16 cellular contexts compared by ENCODE assay signal in the genomic region with DNA sequence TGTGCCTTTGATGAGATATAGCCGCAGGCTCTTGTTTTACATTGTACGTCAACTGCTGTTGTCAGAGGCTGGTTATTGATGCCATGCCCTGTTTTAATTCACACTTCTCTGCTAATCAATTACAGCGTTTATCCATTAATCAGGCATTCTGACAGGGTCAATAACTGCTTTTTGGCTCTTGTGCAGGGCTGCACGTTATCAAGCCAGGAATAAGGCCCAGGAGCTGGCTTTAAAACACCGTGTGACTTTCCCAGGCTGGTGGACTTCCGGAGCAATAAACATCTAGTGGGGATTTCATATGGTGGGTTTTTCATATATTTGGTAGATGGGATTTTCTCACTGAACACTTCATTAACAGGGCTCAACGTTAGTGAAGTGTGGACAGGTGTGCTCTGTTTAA.
"Had no signal": no experiment of that assay in that cellular context is flagged by ENCODE, and none has a peak within 500 bp of the region (broad histone marks: within the 10 kb centered on the region; RNA-seq: fewer than 3 reads in every experiment).

No MANE protein-coding gene starts in this region.

- H3K27ac ChIP-seq: heart right ventricle, right atrium auricular region, upper lobe of left lung had no signal

- H3K4me1 Mint-ChIP-seq: activated naive CD8-positive, alpha-beta T cell treated with anti-CD3 and anti-CD28 coated beads for 36 hours had no signal

- H3K27ac Mint-ChIP-seq: activated naive CD8-positive, alpha-beta T cell treated with anti-CD3 and anti-CD28 coated beads for 36 hours; activated T-helper 1 cell treated with anti-CD3 and anti-CD28 coated beads, Interleukin-12 subunit alpha, Interleukin-12 subunit beta, Interleukin-2, Interleukin-4 antibody, amounts not matched to agents 30 ng/mL and 10 ng/mL and 1 ng/mL, durations not matched to agents 14 hours and 24 hours and 36 hours had no signal

- H3K9me3 ChIP-seq: right atrium auricular region, upper lobe of left lung had no signal

- H3K4me3 Mint-ChIP-seq: activated naive CD8-positive, alpha-beta T cell treated with anti-CD3 and anti-CD28 coated beads for 36 hours; activated T-helper 1 cell treated with anti-CD3 and anti-CD28 coated beads, Interleukin-12 subunit alpha, Interleukin-12 subunit beta, Interleukin-2, Interleukin-4 antibody, amounts not matched to agents 30 ng/mL and 10 ng/mL and 1 ng/mL, durations not matched to agents 14 hours and 24 hours and 36 hours had no signal

- H3K27me3 ChIP-seq: heart right ventricle, right atrium auricular region, upper lobe of left lung had no signal

- H3K4me1 ChIP-seq: right atrium auricular region, upper lobe of left lung had no signal

- H3K36me3 ChIP-seq: heart right ventricle, right atrium auricular region, upper lobe of left lung had no signal

- H3K4me3 ChIP-seq: heart right ventricle, right atrium auricular region, upper lobe of left lung had no signal

- DNase-seq: activated CD4-positive, alpha-beta T cell treated with anti-CD3 and anti-CD28 coated beads, Interleukin-2, amount 50 U/mL, for 1 hour; activated CD8-positive, alpha-beta memory T cell treated with anti-CD3 and anti-CD28 coated beads for 24 hours; activated naive CD8-positive, alpha-beta T cell treated with anti-CD3 and anti-CD28 coated beads for 36 hours; cortex of kidney; effector CD8-positive, alpha-beta T cell; foreskin melanocyte; heart right ventricle; nucleus accumbens; stimulated activated CD4-positive, alpha-beta T cell treated with anti-CD3 and anti-CD28 coated beads, Interleukin-15, amount 100 ng/mL, for 24 hours; stimulated activated CD4-positive, alpha-beta T cell treated with anti-CD3 and anti-CD28 coated beads, Interleukin-4, amount 100 ng/mL, for 1 hour; stimulated activated naive CD4-positive, alpha-beta T cell; substantia nigra; upper lobe of left lung had no signal

- H3K36me3 Mint-ChIP-seq: activated naive CD8-positive, alpha-beta T cell treated with anti-CD3 and anti-CD28 coated beads for 36 hours had no signal

- H3K27me3 Mint-ChIP-seq: activated naive CD8-positive, alpha-beta T cell treated with anti-CD3 and anti-CD28 coated beads for 36 hours had no signal

- H3K9me3 Mint-ChIP-seq: activated naive CD8-positive, alpha-beta T cell treated with anti-CD3 and anti-CD28 coated beads for 36 hours; activated T-helper 1 cell treated with anti-CD3 and anti-CD28 coated beads, Interleukin-12 subunit alpha, Interleukin-12 subunit beta, Interleukin-2, Interleukin-4 antibody, amounts not matched to agents 30 ng/mL and 10 ng/mL and 1 ng/mL, durations not matched to agents 14 hours and 24 hours and 36 hours had no signal

- ATAC-seq: activated CD4-positive, CD25-positive, alpha-beta regulatory T cell treated with anti-CD3 and anti-CD28 coated beads, Interleukin-2, amount 50 U/mL, for 24 hours; heart right ventricle had no signal
